Comparison of ENCODE assay signal across 20 cellular contexts in the genomic region with DNA sequence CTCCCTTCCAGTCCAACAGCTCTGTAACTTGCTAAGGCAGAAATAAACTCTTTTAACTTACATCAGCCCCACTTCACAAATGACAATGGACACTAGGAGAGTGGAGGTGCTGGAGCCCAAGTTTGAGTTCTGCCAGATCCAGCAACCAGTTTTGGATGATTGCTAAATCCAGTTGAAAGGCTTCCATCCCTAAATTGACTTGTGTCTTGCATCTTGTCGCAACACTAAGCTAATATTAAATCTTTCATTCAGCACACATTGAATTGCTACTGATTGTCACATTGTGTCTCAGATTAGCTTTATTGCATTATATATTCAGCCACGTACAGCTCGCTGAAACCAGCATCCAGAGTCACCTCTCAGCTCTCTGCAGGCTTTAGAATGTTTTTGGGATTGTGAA. TPM values are rescaled to one million over a fixed set of nuclear protein-coding genes. Genes with fewer than 3 reads are reported as not detected.
"Had no signal": no experiment of that assay in that cellular context is flagged by ENCODE, and none has a peak within 500 bp of the region (broad histone marks: within the 10 kb centered on the region; RNA-seq: fewer than 3 reads in every experiment).

No MANE protein-coding gene starts in this region.

- FAIRE-seq: colon, kidney, small intestine had no signal

- H3K4me2 ChIP-seq: hepatocyte had no signal

- H3K4me1 ChIP-seq: right atrium auricular region, uterus had no signal

- H3K9me3 ChIP-seq: right atrium auricular region, uterus had no signal

- H3K79me2 ChIP-seq: hepatocyte had no signal

- H3K27ac Mint-ChIP-seq: dendritic cell treated with granulocyte-macrophage colony-stimulating factor and Interleukin-4, amounts not matched to agents 40 ng/mL and 50 ng/mL, for 4 days; effector memory CD8-positive, alpha-beta T cell; natural killer cell treated with Interleukin-12 subunit alpha and Interleukin-12 subunit beta and Interleukin-15 and Interleukin-18, amount 100 ng/mL, for 72 hours had no signal

- H3K27ac ChIP-seq: foreskin keratinocyte, right atrium auricular region, uterus had no signal

- H3K36me3 ChIP-seq: right atrium auricular region, uterus had no signal

- DNase-seq: cerebellar nuclear complex; effector memory CD8-positive, alpha-beta T cell; erythroblast; head of caudate nucleus; kidney; left cardiac atrium; left ventricle myocardium superior; posterior cingulate gyrus; small intestine; stimulated activated CD4-positive, alpha-beta T cell treated with anti-CD3 and anti-CD28 coated beads, Interleukin-2, amount 100 ng/mL, for 48 hours; stimulated activated naive CD4-positive, alpha-beta T cell treated with Interleukin-2 at 50 U/mL for 16 hours; uterus had no signal

- H2AFZ ChIP-seq: hepatocyte had no signal

- H3K27me3 ChIP-seq: foreskin keratinocyte, hepatocyte, right atrium auricular region, uterus had no signal

- H3K4me3 Mint-ChIP-seq: dendritic cell treated with granulocyte-macrophage colony-stimulating factor and Interleukin-4, amounts not matched to agents 40 ng/mL and 50 ng/mL, for 4 days; effector memory CD8-positive, alpha-beta T cell; natural killer cell treated with Interleukin-12 subunit alpha and Interleukin-12 subunit beta and Interleukin-15 and Interleukin-18, amount 100 ng/mL, for 72 hours; type B pancreatic cell had no signal

- H3K36me3 Mint-ChIP-seq: natural killer cell treated with Interleukin-12 subunit alpha and Interleukin-12 subunit beta and Interleukin-15 and Interleukin-18, amount 100 ng/mL, for 72 hours; type B pancreatic cell had no signal

- H3K9me3 Mint-ChIP-seq: dendritic cell treated with granulocyte-macrophage colony-stimulating factor and Interleukin-4, amounts not matched to agents 40 ng/mL and 50 ng/mL, for 4 days; effector memory CD8-positive, alpha-beta T cell; natural killer cell treated with Interleukin-12 subunit alpha and Interleukin-12 subunit beta and Interleukin-15 and Interleukin-18, amount 100 ng/mL, for 72 hours had no signal

- H3K4me3 ChIP-seq: hepatocyte, right atrium auricular region, uterus had no signal

- H3K27me3 Mint-ChIP-seq: natural killer cell treated with Interleukin-12 subunit alpha and Interleukin-12 subunit beta and Interleukin-15 and Interleukin-18, amount 100 ng/mL, for 72 hours; type B pancreatic cell had no signal

RNA-seq across cellular contexts. Expression of a gene that starts 41.7 kb away (rescaled TPM):
- total RNA-seq: foreskin keratinocyte, lung microvascular endothelial cell had no signal
- polyA plus RNA-seq: foreskin keratinocyte had no signal
